ENCODE assay signal across 1 cellular context in genomic region chr6:107460074-107460631, GRCh38.
TF ChIP-seq lines count a peak whose summit lies in the region.

No MANE protein-coding gene starts in this region.

TF ChIP-seq in HEK293, 187 proteins besides CTCF, POLR2A, EP300 and RAD21 (continued from another document):
- TF ChIP-seq ZBTB49 (tag by site-specific recombination; IDR thresholded peaks at IDR 0.05; ENCODE audit: low read depth) (no peak), ZNF132 (tag by site-specific recombination; IDR thresholded peaks at IDR 0.05; ENCODE audit: borderline replicate concordance) (no peak), OVOL3 (tag by site-specific recombination; IDR thresholded peaks at IDR 0.05) (no peak), ZFP37 (tag by site-specific recombination; IDR thresholded peaks at IDR 0.05) (no peak; the same call in 1 of the 2 replicates), SP3 (tag by site-specific recombination; IDR thresholded peaks at IDR 0.05) (no peak), ZNF561 (tag by site-specific recombination; IDR thresholded peaks at IDR 0.05; ENCODE audit: borderline replicate concordance) (no peak), ZNF664 (tag by site-specific recombination; IDR thresholded peaks at IDR 0.05) (peak; percentile 70; the same call in 1 of the 2 replicates), ZNF501 (tag by site-specific recombination; IDR thresholded peaks at IDR 0.05) (no peak), ZNF548 (tag by site-specific recombination; IDR thresholded peaks at IDR 0.05) (no peak), ZNF571 (tag by site-specific recombination; IDR thresholded peaks at IDR 0.05) (no peak), ZBTB10 (tag by site-specific recombination; IDR thresholded peaks at IDR 0.05) (no peak), ZNF792 (tag by site-specific recombination; IDR thresholded peaks at IDR 0.05) (no peak), ZNF704 (tag by site-specific recombination; IDR thresholded peaks at IDR 0.05) (no peak), PATZ1 (tag by site-specific recombination; IDR thresholded peaks at IDR 0.05) (no peak), PRDM2 (tag by site-specific recombination; IDR thresholded peaks at IDR 0.05; ENCODE audit: borderline replicate concordance) (no peak), ZNF426 (tag by site-specific recombination; IDR thresholded peaks at IDR 0.05) (no peak), PRDM4 (tag by site-specific recombination; IDR thresholded peaks at IDR 0.05) (no peak), KLF8 (tag by site-specific recombination; IDR thresholded peaks at IDR 0.05) (no peak), OSR2 (tag by site-specific recombination; IDR thresholded peaks at IDR 0.05) (no peak), KLF10 (tag by site-specific recombination; IDR thresholded peaks at IDR 0.05) (no peak), BCL11B (tag by site-specific recombination; IDR thresholded peaks at IDR 0.05; ENCODE audit: low read depth) (no peak), ZNF335 (tag by site-specific recombination; conservative IDR thresholded peaks at IDR 0.05) (0 out of 2 replicates have a peak, but pooled peaks have one; percentile 4), KLF16 (tag by site-specific recombination; IDR thresholded peaks at IDR 0.05) (no peak), ZFP41 (tag by site-specific recombination; IDR thresholded peaks at IDR 0.05; ENCODE audit: borderline replicate concordance) (no peak), ZNF26 (tag by site-specific recombination; IDR thresholded peaks at IDR 0.05) (no peak), ZNF280C (tag by site-specific recombination; IDR thresholded peaks at IDR 0.05) (no peak), ZNF692 (tag by site-specific recombination; IDR thresholded peaks at IDR 0.05) (0 out of 2 replicates have a peak, but pooled peaks have one; percentile 5), ZNF19 (tag by site-specific recombination; IDR thresholded peaks at IDR 0.05; ENCODE audit: low read depth) (no peak), ZNF223 (tag by site-specific recombination; IDR thresholded peaks at IDR 0.05) (no peak), ZSCAN30 (tag by site-specific recombination; IDR thresholded peaks at IDR 0.05) (no peak)
